21 cellular contexts compared by ENCODE assay signal in genomic region chr13:31114641-31115040, GRCh38. TPM values are rescaled to one million over a fixed set of nuclear protein-coding genes. Genes with fewer than 3 reads are reported as not detected.
DNase-seq lines count a peak whose midpoint lies in the region; TF ChIP-seq lines count a peak whose summit lies in the region.
"Had no signal": no experiment of that assay in that cellular context is flagged by ENCODE, and none has a peak within 500 bp of the region (broad histone marks: within the 10 kb centered on the region; RNA-seq: fewer than 3 reads in every experiment).

No MANE protein-coding gene starts in this region.

- intact Hi-C loops in esophagus squamous epithelium (cut with DNase I), result no loop called here
- intact Hi-C loops in vagina (cut with DNase I), result no loop called here
- intact Hi-C loops in CD14-positive monocyte (cut with micrococcal nuclease), result no loop called here

- peaks cover 6% of the 10 kb centered on the region for H3K4me1 ChIP-seq in endodermal cell (ENCODE audit: control insufficient read depth, insufficient read depth, low read length)
- H3K4me1 ChIP-seq in esophagus squamous epithelium, result peaks cover 0 to 35% (median 16%) of the 10 kb centered on the region in 3 donors
- H3K4me1 ChIP-seq in vagina, result no peaks in the 10 kb centered on the region
- H3K4me1 ChIP-seq: BE2C, BLaER1 had no signal

- DNase-seq in endodermal cell (peak; percentile 13), esophagus squamous epithelium (lab: John Stamatoyannopoulos, UW) (no peak), vagina (ENCODE audit: extremely low spot score in 2 of 2) (peak; percentile 25 to 64), HEK293T (ENCODE audit: extremely low spot score) (no peak), CD14-positive monocyte (ENCODE audit: low spot score) (no peak)
- DNase-seq in activated naive CD4-positive, alpha-beta T cell (lab: John Stamatoyannopoulos, UW), result no peak
- DNase-seq: 8988T; ACHN; BE2C; C1 segment of cervical spinal cord; CD4-positive, alpha-beta T cell; CD8-positive, alpha-beta T cell; DMS 273 treated with DMSO at 0.1 percent for 48 hours; DMS153; DMS53; DMS79; DND-41; EL; GDM1 had no signal

- H3K4me3 Mint-ChIP-seq in endodermal cell, result no peak overlapping the region
- no peak overlapping the region for H3K4me3 Mint-ChIP-seq in CD14-positive monocyte
- H3K4me3 Mint-ChIP-seq: CD4-positive, alpha-beta T cell; CD8-positive, alpha-beta T cell had no signal

- H3K9me3 ChIP-seq in endodermal cell (ENCODE audit: control insufficient read depth, low read length) (peaks cover 9% of the 10 kb centered on the region), esophagus squamous epithelium (no peaks in the 10 kb centered on the region), vagina (no peaks in the 10 kb centered on the region)
- H3K9me3 ChIP-seq: BE2C, BLaER1 had no signal

- TF ChIP-seq POLR2A in esophagus squamous epithelium (IDR thresholded peaks at IDR 0.05), result no peak
- no peak for TF ChIP-seq POLR2A in vagina (IDR thresholded peaks at IDR 0.05)

- no peaks in the 10 kb centered on the region for H3K27me3 ChIP-seq in endodermal cell (ENCODE audit: control insufficient read depth, insufficient read depth, low read length, poor library complexity, severe bottlenecking)
- H3K27me3 ChIP-seq in esophagus squamous epithelium, result peaks cover 0 to 15% (median 0%) of the 10 kb centered on the region in 4 donors
- no peaks in the 10 kb centered on the region for H3K27me3 ChIP-seq in vagina
- H3K27me3 ChIP-seq: BE2C, BLaER1 had no signal

- H3K9me3 Mint-ChIP-seq in endodermal cell (no peaks in the 10 kb centered on the region), CD14-positive monocyte (peaks cover 0 to 3% (median 0%) of the 10 kb centered on the region in 7 donors)
- H3K9me3 Mint-ChIP-seq: CD4-positive, alpha-beta T cell; CD8-positive, alpha-beta T cell had no signal

- H3K27me3 Mint-ChIP-seq in endodermal cell (ENCODE audit: insufficient read depth), result no peaks in the 10 kb centered on the region
- H3K27me3 Mint-ChIP-seq in CD14-positive monocyte (ENCODE audit: low read depth in 3 of 3), result peaks cover 9 to 29% (median 12%) of the 10 kb centered on the region in 3 donors

- no peak overlapping the region for H3K27ac Mint-ChIP-seq in endodermal cell
- no peak overlapping the region for H3K27ac Mint-ChIP-seq in CD14-positive monocyte
- H3K27ac Mint-ChIP-seq: CD4-positive, alpha-beta T cell; CD8-positive, alpha-beta T cell had no signal

- peaks cover 37% of the 10 kb centered on the region for H3K4me1 Mint-ChIP-seq in endodermal cell
- H3K4me1 Mint-ChIP-seq in CD14-positive monocyte, result peaks cover under 1% of the 10 kb centered on the region

- CTCF ChIA-PET in HEK293T (lab: Yijun Ruan, JAX), result no interaction called here

- POLR2A ChIA-PET in HEK293T (lab: Yijun Ruan, JAX), result no interaction called here

- WGBS in endodermal cell (ENCODE audit: insufficient coverage in 1 of 2, insufficient read length in 1 of 2), 2 experiments, result 88 to 100% methylated on average over 1 to 2 of the region's 4 CpGs
- 61 to 87% methylated on average over 4 of the region's 4 CpGs for WGBS in esophagus squamous epithelium, 2 donors

- H3K4me3 ChIP-seq in endodermal cell (ENCODE audit: low read length), result no peak overlapping the region
- no peak overlapping the region for H3K4me3 ChIP-seq in esophagus squamous epithelium
- no peak overlapping the region for H3K4me3 ChIP-seq in vagina
- H3K4me3 ChIP-seq: BLaER1, GM12878 had no signal

- no peaks in the 10 kb centered on the region for H3K36me3 Mint-ChIP-seq in endodermal cell (ENCODE audit: low read depth)
- H3K36me3 Mint-ChIP-seq in CD14-positive monocyte, result no peaks in the 10 kb centered on the region
- H3K36me3 Mint-ChIP-seq: CD8-positive, alpha-beta T cell had no signal

- H3K27ac ChIP-seq in endodermal cell (ENCODE audit: low read depth, low read length) (no peak overlapping the region), esophagus squamous epithelium (peak overlapping the region; percentile 10 to 74 (median 62)), vagina (no peak overlapping the region)
- H3K27ac ChIP-seq: BLaER1 had no signal

- TF ChIP-seq CTCF in endodermal cell (conservative IDR thresholded peaks at IDR 0.05) (no peak), esophagus squamous epithelium (IDR thresholded peaks at IDR 0.05) (no peak), vagina (IDR thresholded peaks at IDR 0.05) (no peak), CD14-positive monocyte (IDR thresholded peaks at IDR 0.05) (no peak)

- H3K36me3 ChIP-seq in endodermal cell (ENCODE audit: control insufficient read depth, insufficient read depth, low read length) (no peaks in the 10 kb centered on the region), esophagus squamous epithelium (no peaks in the 10 kb centered on the region), vagina (no peaks in the 10 kb centered on the region)
- H3K36me3 ChIP-seq: BE2C, BLaER1 had no signal

- no peak overlapping the region for H3K9ac ChIP-seq in endodermal cell (ENCODE audit: extremely low read depth, low read length, poor library complexity, severe bottlenecking)
- H3K9ac ChIP-seq: BLaER1 had no signal

TF ChIP-seq in HEK293T, 16 proteins besides CTCF, POLR2A, EP300 and RAD21:
- TF ChIP-seq ELF4 (IDR thresholded peaks at IDR 0.05) (no peak), HDGF (IDR thresholded peaks at IDR 0.05; ENCODE audit: borderline replicate concordance) (no peak), L3MBTL2 (conservative IDR thresholded peaks at IDR 0.05) (no peak), FOXK2 (IDR thresholded peaks at IDR 0.05) (no peak), PKNOX1 (IDR thresholded peaks at IDR 0.05) (no peak), NFRKB (IDR thresholded peaks at IDR 0.05) (no peak), TARDBP (IDR thresholded peaks at IDR 0.05) (no peak), LEF1 (IDR thresholded peaks at IDR 0.05; ENCODE audit: borderline replicate concordance) (no peak), SP1 (IDR thresholded peaks at IDR 0.05) (no peak), BHLHE40 (IDR thresholded peaks at IDR 0.05; ENCODE audit: borderline replicate concordance) (no peak), ZNF384 (IDR thresholded peaks at IDR 0.05) (no peak), ARNT (IDR thresholded peaks at IDR 0.05) (no peak)
TF ChIP-seq in HEK293T: peak in this region for 0.

RNA-seq across cellular contexts. Expression of gene HSPH1, which starts 47.1 kb away (rescaled TPM):
- total RNA-seq in endodermal cell, result 100 to 1,000 TPM in 1 of 2 donors, 10 to 100 TPM in 1; 88.0 to 120 TPM
- 58.8 TPM for polyA plus RNA-seq in endodermal cell (2013, experiment 1 of 2)
- polyA plus RNA-seq in endodermal cell (2013, experiment 2 of 2), result 62.1 TPM
- total RNA-seq in esophagus squamous epithelium, result 10 to 100 TPM; 29.3 to 86.1 (median 34.9) TPM
- 75.4 TPM for total RNA-seq in vagina
- polyA plus RNA-seq in CD14-positive monocyte, result 10 to 100 TPM in 1 of 2 donors, 1 to 10 TPM in 1; 7.4 to 11.3 TPM

Comparison
In these comparisons a context has a peak if more than half of its experiments do, and no peak if none do; other contexts are left out.
1. DNase-seq: peak in endodermal cell (single experiment) and vagina (2 of 2); none in esophagus squamous epithelium (single experiment), HEK293T (single experiment), CD14-positive monocyte (single experiment) and activated naive CD4-positive, alpha-beta T cell (0 of 4).
2. H3K27ac ChIP-seq: peak in esophagus squamous epithelium (4 of 4); none in endodermal cell (single experiment) and vagina (single experiment).